Comparison of ENCODE assay signal across 3 cellular contexts in the genomic region with DNA sequence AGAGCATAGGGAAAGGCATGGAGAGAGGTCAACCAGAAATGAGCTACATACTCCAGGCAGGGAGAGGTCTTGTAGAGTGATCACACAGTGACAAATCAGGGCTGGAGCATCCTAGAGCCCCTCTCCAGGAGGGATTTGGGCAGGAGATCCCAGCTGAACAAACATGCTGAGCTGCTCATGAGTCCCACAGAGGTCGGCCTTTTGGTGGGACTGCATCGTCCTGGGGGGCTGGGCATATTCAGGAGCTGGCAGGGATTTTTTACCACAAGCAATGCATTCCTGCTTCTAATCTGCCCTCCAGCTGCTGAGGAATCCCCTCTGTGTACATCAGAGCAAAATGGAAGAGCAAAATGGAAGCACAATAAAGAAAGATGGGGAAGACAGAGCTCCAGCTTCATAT.
"Had no signal": no experiment of that assay in that cellular context is flagged by ENCODE, and none has a peak within 500 bp of the region (broad histone marks: within the 10 kb centered on the region; RNA-seq: fewer than 3 reads in every experiment).

No MANE protein-coding gene starts in this region.

- H3K4me3 ChIP-seq: GM12878 had no signal

- DNase-seq: GDM1, GF-D8 had no signal
